16 cellular contexts compared by ENCODE assay signal in genomic region chr2:221844187-221844586, GRCh38.
DNase-seq lines count a peak whose midpoint lies in the region; ATAC-seq, FAIRE-seq and TF ChIP-seq lines count a peak whose summit lies in the region.
"Had no signal": no experiment of that assay in that cellular context is flagged by ENCODE, and none has a peak within 500 bp of the region (broad histone marks: within the 10 kb centered on the region; RNA-seq: fewer than 3 reads in every experiment).

No MANE protein-coding gene starts in this region.

- H3K9me2 ChIP-seq in MM.1S (replicated peaks; ENCODE audit: insufficient read depth, low read length) = no peaks in the 10 kb centered on the region

- H3K9ac ChIP-seq in MM.1S (ENCODE audit: low read length) = no peak overlapping the region

- H3K4me1 ChIP-seq in MM.1S (ENCODE audit: low read length) = no peaks in the 10 kb centered on the region
- no peaks in the 10 kb centered on the region for H3K4me1 ChIP-seq in mesodermal cell (ENCODE audit: control insufficient read depth, insufficient read depth, low read length, poor library complexity, severe bottlenecking)
- no peaks in the 10 kb centered on the region for H3K4me1 ChIP-seq in suprapubic skin
- H3K4me1 ChIP-seq in heart left ventricle = no peaks in the 10 kb centered on the region

- H3K9me3 ChIP-seq in MM.1S (replicated peaks; ENCODE audit: insufficient read depth, low read length) (no peaks in the 10 kb centered on the region), mesodermal cell (ENCODE audit: control insufficient read depth, low read length) (no peaks in the 10 kb centered on the region), MG63 (no peaks in the 10 kb centered on the region), suprapubic skin (no peaks in the 10 kb centered on the region), heart left ventricle (no peaks in the 10 kb centered on the region)
- H3K9me3 ChIP-seq: SJCRH30 had no signal

- TF ChIP-seq POLR2A in suprapubic skin (IDR thresholded peaks at IDR 0.05) = no peak
- no peak for TF ChIP-seq POLR2A in heart left ventricle (IDR thresholded peaks at IDR 0.05)

- 70% methylated on average over 1 of the region's 1 CpG; no CpG with 5 or more reads in 1 of the 2 experiments for WGBS in mesodermal cell (ENCODE audit: insufficient coverage in 2 of 2), 2 experiments
- 6% methylated on average over 1 of the region's 1 CpG for WGBS in suprapubic skin
- WGBS in heart left ventricle, 4 donors = 0 to 8% (median 3%) methylated on average over 1 of the region's 1 CpG

- H3K36me3 ChIP-seq in MM.1S (replicated peaks; ENCODE audit: insufficient read depth, low read length) = no peaks in the 10 kb centered on the region
- H3K36me3 ChIP-seq in mesodermal cell (ENCODE audit: control insufficient read depth, insufficient read depth, low read length) = no peaks in the 10 kb centered on the region
- H3K36me3 ChIP-seq in MG63 = no peaks in the 10 kb centered on the region
- no peaks in the 10 kb centered on the region for H3K36me3 ChIP-seq in suprapubic skin
- H3K36me3 ChIP-seq in heart left ventricle = no peaks in the 10 kb centered on the region
- H3K36me3 ChIP-seq: SJCRH30 had no signal

- TF ChIP-seq CTCF in MM.1S (IDR thresholded peaks at IDR 0.05; ENCODE audit: low read length) (no peak), suprapubic skin (IDR thresholded peaks at IDR 0.05) (no peak), heart left ventricle (IDR thresholded peaks at IDR 0.05) (no peak)

- no peaks in the 10 kb centered on the region for H3F3A ChIP-seq in MM.1S (ENCODE audit: insufficient read depth, low read length)

- DNase-seq in GM18507 (ENCODE audit: extremely low spot score, insufficient read length, low read depth) (no peak), MM.1S (peak; percentile 11), MG63 (no peak), suprapubic skin (ENCODE audit: low spot score in 2 of 2) (no peak), heart left ventricle (no peak)
- DNase-seq in NK-92 treated with Interleukin-12 subunit alpha and Interleukin-12 subunit beta, amount 100 ng/mL, for 24 hours (lab: John Stamatoyannopoulos, UW) = no peak
- DNase-seq: activated B cell treated with CpG ODN at 0.5 μM for 24 hours; activated T-cell treated with anti-CD3 and anti-CD28 coated beads, Interleukin-2, amount 50 U/mL, for 4 hours; effector CD4-positive, alpha-beta T cell; H9; NCI-H1436 treated with DMSO at 0.1 percent for 48 hours; stimulated activated CD8-positive, alpha-beta memory T cell treated with anti-CD3 and anti-CD28 coated beads, Interleukin-4, amount 100 ng/mL, for 48 hours had no signal

- intact Hi-C loops in heart left ventricle (cut with DNase I) = no loop called here

- no peak overlapping the region for H2AFZ ChIP-seq in MM.1S (ENCODE audit: low read length)

- FAIRE-seq in GM18507 (lab: Jason Lieb, UNC) = peak; percentile 64
- FAIRE-seq: frontal cortex had no signal

- H3K27ac ChIP-seq in MM.1S (ENCODE audit: low read length) (no peak overlapping the region), mesodermal cell (ENCODE audit: low read depth, low read length, severe bottlenecking) (peak overlapping the region; percentile 7), suprapubic skin (no peak overlapping the region), heart left ventricle (peak overlapping the region in 1 of 12 donors; percentile 10)
- H3K27ac ChIP-seq: SJCRH30 had no signal

- ATAC-seq in GM21576 (IDR thresholded peaks at IDR 0.05; ENCODE audit: unreplicated experiment) = peak; percentile 64
- no peak for ATAC-seq in heart left ventricle
- ATAC-seq: activated T-cell treated with anti-CD3 and anti-CD28 coated beads, Interleukin-2, amount 50 U/mL, for 4 hours had no signal

- H3K79me2 ChIP-seq in MM.1S (ENCODE audit: low read length) = no peaks in the 10 kb centered on the region

- H3K4me2 ChIP-seq in MM.1S (ENCODE audit: low read depth, low read length) = peak overlapping the region; percentile 4; the same call in 1 of the 2 replicates

- H4K20me1 ChIP-seq in MM.1S (ENCODE audit: insufficient read depth, low read length) = no peaks in the 10 kb centered on the region

- TF ChIP-seq EP300 in suprapubic skin (IDR thresholded peaks at IDR 0.05) = no peak

- no peak overlapping the region for H3K4me3 ChIP-seq in MM.1S (ENCODE audit: low read length)
- no peak overlapping the region for H3K4me3 ChIP-seq in mesodermal cell (ENCODE audit: extremely low read depth, insufficient read depth, low read length, poor library complexity, severe bottlenecking)
- no peak overlapping the region for H3K4me3 ChIP-seq in MG63
- H3K4me3 ChIP-seq in suprapubic skin = no peak overlapping the region
- no peak overlapping the region for H3K4me3 ChIP-seq in heart left ventricle
- H3K4me3 ChIP-seq: SJCRH30 had no signal

- H3K27me3 ChIP-seq in MM.1S (replicated peaks; ENCODE audit: insufficient read depth, low read length) = no peaks in the 10 kb centered on the region
- H3K27me3 ChIP-seq in MG63 = no peaks in the 10 kb centered on the region
- no peaks in the 10 kb centered on the region for H3K27me3 ChIP-seq in suprapubic skin
- no peaks in the 10 kb centered on the region for H3K27me3 ChIP-seq in heart left ventricle
- H3K27me3 ChIP-seq: SJCRH30 had no signal
